1 cellular context compared by ENCODE assay signal in genomic region chr10:93440591-93441012, GRCh38.
TF ChIP-seq lines count a peak whose summit lies in the region.

No MANE protein-coding gene starts in this region.

TF ChIP-seq in HEK293, 187 proteins besides CTCF, POLR2A, EP300 and RAD21 (continued from another document):
- TF ChIP-seq ZNF292 (tag by site-specific recombination; IDR thresholded peaks at IDR 0.05; ENCODE audit: borderline replicate concordance, low read depth) (no peak), FEZF1 (tag by site-specific recombination; IDR thresholded peaks at IDR 0.05) (peak; percentile 60; the same call in 1 of the 2 replicates), ZNF623 (tag by site-specific recombination; IDR thresholded peaks at IDR 0.05) (no peak), PRDM1 (tag by site-specific recombination; IDR thresholded peaks at IDR 0.05) (no peak), TSHZ1 (tag by site-specific recombination; IDR thresholded peaks at IDR 0.05; ENCODE audit: borderline replicate concordance) (0 out of 2 replicates have a peak, but pooled peaks have one; percentile 16), KLF7 (tag by site-specific recombination; IDR thresholded peaks at IDR 0.05; ENCODE audit: borderline replicate concordance) (no peak)
- TF ChIP-seq, protein P1, sequence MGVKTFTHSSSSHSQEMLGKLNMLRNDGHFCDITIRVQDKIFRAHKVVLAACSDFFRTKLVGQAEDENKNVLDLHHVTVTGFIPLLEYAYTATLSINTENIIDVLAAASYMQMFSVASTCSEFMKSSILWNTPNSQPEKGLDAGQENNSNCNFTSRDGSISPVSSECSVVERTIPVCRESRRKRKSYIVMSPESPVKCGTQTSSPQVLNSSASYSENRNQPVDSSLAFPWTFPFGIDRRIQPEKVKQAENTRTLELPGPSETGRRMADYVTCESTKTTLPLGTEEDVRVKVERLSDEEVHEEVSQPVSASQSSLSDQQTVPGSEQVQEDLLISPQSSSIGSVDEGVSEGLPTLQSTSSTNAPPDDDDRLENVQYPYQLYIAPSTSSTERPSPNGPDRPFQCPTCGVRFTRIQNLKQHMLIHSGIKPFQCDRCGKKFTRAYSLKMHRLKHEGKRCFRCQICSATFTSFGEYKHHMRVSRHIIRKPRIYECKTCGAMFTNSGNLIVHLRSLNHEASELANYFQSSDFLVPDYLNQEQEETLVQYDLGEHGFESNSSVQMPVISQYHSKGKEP (tag by site-specific recombination; IDR thresholded peaks at IDR 0.05): no peak
